In genomic region chr7:47787249-47788069, GRCh38 we compare ENCODE assay signal across 14 cellular contexts.
DNase-seq lines count a peak whose midpoint lies in the region; ATAC-seq and TF ChIP-seq lines count a peak whose summit lies in the region.
"Had no signal": no experiment of that assay in that cellular context is flagged by ENCODE, and none has a peak within 500 bp of the region (broad histone marks: within the 10 kb centered on the region; RNA-seq: fewer than 3 reads in every experiment).

No MANE protein-coding gene starts in this region.

- intact Hi-C loops in sciatic nerve (cut with DNase I) = no loop called here

- no peaks in the 10 kb centered on the region for H3K4me1 Mint-ChIP-seq in activated CD4-positive, alpha-beta T cell treated with anti-CD3 and anti-CD28 coated beads, Interleukin-2, amount 10 ng/mL, durations not matched to agents 7 days and 5 days

- H3K9me3 Mint-ChIP-seq in activated CD4-positive, alpha-beta T cell treated with anti-CD3 and anti-CD28 coated beads, Interleukin-2, amount 10 ng/mL, durations not matched to agents 7 days and 5 days = no peaks in the 10 kb centered on the region
- H3K9me3 Mint-ChIP-seq: activated T-helper 1 cell treated with anti-CD3 and anti-CD28 coated beads, Interleukin-12 subunit alpha, Interleukin-12 subunit beta, Interleukin-2, Interleukin-4 antibody, amounts not matched to agents 30 ng/mL and 10 ng/mL and 1 ng/mL, durations not matched to agents 14 hours and 24 hours and 36 hours; effector memory CD8-positive, alpha-beta T cell; natural killer cell treated with Interleukin-12 subunit alpha and Interleukin-12 subunit beta and Interleukin-15 and Interleukin-18, amount 100 ng/mL, for 72 hours had no signal

- H3K9ac ChIP-seq in rectal smooth muscle tissue (ENCODE audit: low read length) = no peak overlapping the region

- H3K27me3 ChIP-seq in foreskin keratinocyte (no peaks in the 10 kb centered on the region), rectal smooth muscle tissue (ENCODE audit: control insufficient read depth, insufficient read depth, low read length) (no peaks in the 10 kb centered on the region), H7 (ENCODE audit: control insufficient read depth, insufficient read depth, low read length) (no peaks in the 10 kb centered on the region)
- H3K27me3 ChIP-seq: upper lobe of left lung had no signal

- no peak overlapping the region for H3K4me3 ChIP-seq in rectal smooth muscle tissue (ENCODE audit: low read length)
- no peak overlapping the region for H3K4me3 ChIP-seq in H7 (ENCODE audit: insufficient read depth, low read depth, low read length)
- H3K4me3 ChIP-seq: upper lobe of left lung had no signal

- no peaks in the 10 kb centered on the region for H3K27me3 Mint-ChIP-seq in activated CD4-positive, alpha-beta T cell treated with anti-CD3 and anti-CD28 coated beads, Interleukin-2, amount 10 ng/mL, durations not matched to agents 7 days and 5 days

- no peak overlapping the region for H3K27ac Mint-ChIP-seq in activated CD4-positive, alpha-beta T cell treated with anti-CD3 and anti-CD28 coated beads, Interleukin-2, amount 10 ng/mL, durations not matched to agents 7 days and 5 days
- H3K27ac Mint-ChIP-seq: activated T-helper 1 cell treated with anti-CD3 and anti-CD28 coated beads, Interleukin-12 subunit alpha, Interleukin-12 subunit beta, Interleukin-2, Interleukin-4 antibody, amounts not matched to agents 30 ng/mL and 10 ng/mL and 1 ng/mL, durations not matched to agents 14 hours and 24 hours and 36 hours; effector memory CD8-positive, alpha-beta T cell; natural killer cell treated with Interleukin-12 subunit alpha and Interleukin-12 subunit beta and Interleukin-15 and Interleukin-18, amount 100 ng/mL, for 72 hours had no signal

- H3K4me1 ChIP-seq in foreskin keratinocyte = peaks cover 49% of the 10 kb centered on the region
- H3K4me1 ChIP-seq in rectal smooth muscle tissue (ENCODE audit: control insufficient read depth, insufficient read depth, low read length) = peaks cover 26% of the 10 kb centered on the region

- CTCF ChIA-PET in activated CD4-positive, alpha-beta T cell treated with anti-CD3 and anti-CD28 coated beads, Interleukin-2, amount 10 ng/mL, durations not matched to agents 7 days and 5 days (lab: Charles Lee) = no interaction called here

- peak overlapping the region; percentile 95 for H3K27ac ChIP-seq in foreskin keratinocyte
- peak overlapping the region; percentile 78 for H3K27ac ChIP-seq in rectal smooth muscle tissue (ENCODE audit: low read depth, low read length)

- H3K36me3 ChIP-seq in rectal smooth muscle tissue (ENCODE audit: control insufficient read depth, insufficient read depth, low read length) (no peaks in the 10 kb centered on the region), H7 (replicated peaks; ENCODE audit: control insufficient read depth, insufficient read depth, low read length) (no peaks in the 10 kb centered on the region)
- H3K36me3 ChIP-seq: upper lobe of left lung had no signal

- no peak for TF ChIP-seq CTCF in foreskin keratinocyte (conservative IDR thresholded peaks at IDR 0.05)

- no peak overlapping the region for H3K4me3 Mint-ChIP-seq in activated CD4-positive, alpha-beta T cell treated with anti-CD3 and anti-CD28 coated beads, Interleukin-2, amount 10 ng/mL, durations not matched to agents 7 days and 5 days
- H3K4me3 Mint-ChIP-seq: activated T-helper 1 cell treated with anti-CD3 and anti-CD28 coated beads, Interleukin-12 subunit alpha, Interleukin-12 subunit beta, Interleukin-2, Interleukin-4 antibody, amounts not matched to agents 30 ng/mL and 10 ng/mL and 1 ng/mL, durations not matched to agents 14 hours and 24 hours and 36 hours; effector memory CD8-positive, alpha-beta T cell; natural killer cell treated with Interleukin-12 subunit alpha and Interleukin-12 subunit beta and Interleukin-15 and Interleukin-18, amount 100 ng/mL, for 72 hours had no signal

- POLR2A ChIA-PET in activated CD4-positive, alpha-beta T cell treated with anti-CD3 and anti-CD28 coated beads, Interleukin-2, amount 10 ng/mL, durations not matched to agents 7 days and 5 days (lab: Charles Lee) = no interaction called here

- no peaks in the 10 kb centered on the region for H3K36me3 Mint-ChIP-seq in activated CD4-positive, alpha-beta T cell treated with anti-CD3 and anti-CD28 coated beads, Interleukin-2, amount 10 ng/mL, durations not matched to agents 7 days and 5 days (ENCODE audit: low read depth)
- H3K36me3 Mint-ChIP-seq: natural killer cell treated with Interleukin-12 subunit alpha and Interleukin-12 subunit beta and Interleukin-15 and Interleukin-18, amount 100 ng/mL, for 72 hours had no signal

- ATAC-seq in SK-N-SH treated with all-trans-retinoic acid at 6 μM for 48 hours (no peak), foreskin keratinocyte (no peak), GM18870 (IDR thresholded peaks at IDR 0.05; ENCODE audit: unreplicated experiment) (no peak), sciatic nerve (no peak)
- ATAC-seq: effector memory CD8-positive, alpha-beta T cell had no signal

- DNase-seq in EH (ENCODE audit: low read depth) (peak; percentile 68), foreskin keratinocyte (no peak), sciatic nerve (ENCODE audit: low spot score) (no peak), H7 (no peak)
- DNase-seq in activated CD4-positive, alpha-beta T cell treated with anti-CD3 and anti-CD28 coated beads, Interleukin-2, amount 10 ng/mL, durations not matched to agents 7 days and 5 days = no peak
- DNase-seq: effector memory CD8-positive, alpha-beta T cell; NCI-H146; NCI-H524 had no signal

TF ChIP-seq in SK-N-SH treated with all-trans-retinoic acid at 6 μM for 48 hours, 23 proteins besides CTCF, POLR2A, EP300 and RAD21 (continues in another document):
- no peak for TF ChIP-seq CREB5 (CRISPR knock-in tag; IDR thresholded peaks at IDR 0.05; ENCODE audit: low read depth)
- 0 out of 2 replicates have a peak, but pooled peaks have one; percentile 14 for TF ChIP-seq RARB (CRISPR knock-in tag; IDR thresholded peaks at IDR 0.05)
- TF ChIP-seq, protein P1, sequence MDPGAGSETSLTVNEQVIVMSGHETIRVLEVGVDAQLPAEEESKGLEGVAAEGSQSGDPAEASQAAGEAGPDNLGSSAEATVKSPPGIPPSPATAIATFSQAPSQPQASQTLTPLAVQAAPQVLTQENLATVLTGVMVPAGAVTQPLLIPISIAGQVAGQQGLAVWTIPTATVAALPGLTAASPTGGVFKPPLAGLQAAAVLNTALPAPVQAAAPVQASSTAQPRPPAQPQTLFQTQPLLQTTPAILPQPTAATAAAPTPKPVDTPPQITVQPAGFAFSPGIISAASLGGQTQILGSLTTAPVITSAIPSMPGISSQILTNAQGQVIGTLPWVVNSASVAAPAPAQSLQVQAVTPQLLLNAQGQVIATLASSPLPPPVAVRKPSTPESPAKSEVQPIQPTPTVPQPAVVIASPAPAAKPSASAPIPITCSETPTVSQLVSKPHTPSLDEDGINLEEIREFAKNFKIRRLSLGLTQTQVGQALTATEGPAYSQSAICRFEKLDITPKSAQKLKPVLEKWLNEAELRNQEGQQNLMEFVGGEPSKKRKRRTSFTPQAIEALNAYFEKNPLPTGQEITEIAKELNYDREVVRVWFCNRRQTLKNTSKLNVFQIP (CRISPR knock-in tag; IDR thresholded peaks at IDR 0.05; ENCODE audit: borderline replicate concordance, low read depth) = no peak
- 0 out of 2 replicates have a peak, but pooled peaks have one; percentile 26 for TF ChIP-seq ZFP3 (CRISPR knock-in tag; IDR thresholded peaks at IDR 0.05)
- TF ChIP-seq TCF4 (CRISPR knock-in tag; IDR thresholded peaks at IDR 0.05; ENCODE audit: borderline replicate concordance) = no peak
- no peak for TF ChIP-seq SNAI2 (CRISPR knock-in tag; IDR thresholded peaks at IDR 0.05)
- TF ChIP-seq OSR1 (CRISPR knock-in tag; IDR thresholded peaks at IDR 0.05) = no peak
- TF ChIP-seq PATZ1 (CRISPR knock-in tag; IDR thresholded peaks at IDR 0.05; ENCODE audit: borderline replicate concordance) = no peak
- no peak for TF ChIP-seq ZFP30 (CRISPR knock-in tag; IDR thresholded peaks at IDR 0.05)
- TF ChIP-seq ZNF8 (CRISPR knock-in tag; IDR thresholded peaks at IDR 0.05) = no peak
- no peak for TF ChIP-seq ESRRG (CRISPR knock-in tag; IDR thresholded peaks at IDR 0.05)
- 0 out of 2 replicates have a peak, but pooled peaks have one; percentile 80 for TF ChIP-seq GLIS3 (CRISPR knock-in tag; IDR thresholded peaks at IDR 0.05)
- no peak for TF ChIP-seq ZNF565 (CRISPR knock-in tag; conservative IDR thresholded peaks at IDR 0.05; ENCODE audit: low read depth)
